In the genomic region with DNA sequence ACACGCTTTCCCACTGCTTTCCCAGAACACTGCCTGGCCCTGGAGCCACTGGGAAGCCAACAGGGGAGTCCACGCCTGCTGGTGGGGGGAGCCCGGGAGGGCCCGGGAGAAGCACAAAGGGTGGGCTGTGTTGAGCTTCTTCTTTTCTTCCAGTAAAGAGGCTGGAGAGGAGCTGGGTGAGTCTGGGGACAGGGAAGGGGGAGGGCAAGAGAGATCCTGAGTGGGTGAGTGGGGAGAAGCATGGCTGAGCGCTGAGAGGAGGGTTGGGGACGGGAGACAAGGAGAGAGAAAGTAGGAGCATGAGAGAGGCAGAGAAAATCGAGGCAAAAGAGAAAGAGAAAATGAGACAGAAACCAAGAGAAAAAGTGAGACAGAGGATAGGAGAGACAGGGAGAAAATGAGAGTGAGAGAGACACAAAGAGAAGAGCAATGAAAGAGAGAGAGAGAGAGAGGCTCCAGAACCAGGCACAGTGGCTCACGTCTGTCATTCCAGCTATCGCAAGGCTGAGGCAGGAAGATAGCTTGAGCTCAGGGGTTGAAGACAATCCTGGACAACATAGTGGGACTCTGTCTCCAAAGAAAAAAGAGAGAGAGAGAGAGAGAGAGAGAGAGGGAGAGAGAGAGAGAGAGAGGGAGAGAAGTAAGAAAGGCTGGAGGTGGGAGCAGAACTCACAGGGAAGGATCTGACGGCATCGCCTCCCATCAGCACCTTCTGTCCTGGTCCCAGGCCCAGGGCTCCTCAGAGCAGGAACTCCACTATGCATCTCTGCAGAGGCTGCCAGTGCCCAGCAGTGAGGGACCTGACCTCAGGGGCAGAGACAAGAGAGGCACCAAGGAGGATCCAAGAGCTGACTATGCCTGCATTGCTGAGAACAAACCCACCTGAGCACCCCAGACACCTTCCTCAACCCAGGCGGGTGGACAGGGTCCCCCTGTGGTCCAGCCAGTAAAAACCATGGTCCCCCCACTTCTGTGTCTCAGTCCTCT, we compare ENCODE assay signal across 14 cellular contexts. TPM values are rescaled to one million over a fixed set of nuclear protein-coding genes. Genes with fewer than 3 reads are reported as not detected.
DNase-seq lines count a peak whose midpoint lies in the region; ATAC-seq and TF ChIP-seq lines count a peak whose summit lies in the region.
"Had no signal": no experiment of that assay in that cellular context is flagged by ENCODE, and none has a peak within 500 bp of the region (broad histone marks: within the 10 kb centered on the region; RNA-seq: fewer than 3 reads in every experiment).

No MANE protein-coding gene starts in this region.

- no peaks in the 10 kb centered on the region for H3K9me3 Mint-ChIP-seq in activated naive CD8-positive, alpha-beta T cell treated with anti-CD3 and anti-CD28 coated beads, Interleukin-2, amount 50 U/mL, for 24 hours

- no peaks in the 10 kb centered on the region for H3K79me2 ChIP-seq in osteoblast (ENCODE audit: insufficient read depth, low read length)

- ATAC-seq in activated naive CD8-positive, alpha-beta T cell treated with anti-CD3 and anti-CD28 coated beads, Interleukin-2, amount 50 U/mL, for 24 hours, result no peak
- no peak for ATAC-seq in HG03025 (IDR thresholded peaks at IDR 0.05; ENCODE audit: low FRiP score, unreplicated experiment)
- ATAC-seq in HG02623 (IDR thresholded peaks at IDR 0.05; ENCODE audit: unreplicated experiment), result no peak

- no peaks in the 10 kb centered on the region for H3K27me3 ChIP-seq in GM06990 (replicated peaks; ENCODE audit: control insufficient read depth, insufficient read depth, low read length)
- no peaks in the 10 kb centered on the region for H3K27me3 ChIP-seq in osteoblast (ENCODE audit: insufficient read depth, low read length)
- H3K27me3 ChIP-seq: SJSA1 had no signal

- no peaks in the 10 kb centered on the region for H3K4me1 ChIP-seq in HEK293 (ENCODE audit: control insufficient read depth, insufficient read depth, low read length)
- peaks cover 5% of the 10 kb centered on the region for H3K4me1 ChIP-seq in osteoblast (ENCODE audit: insufficient read depth, low read length)
- H3K4me1 ChIP-seq: SJSA1 had no signal

- peaks cover 2% of the 10 kb centered on the region for H3K36me3 Mint-ChIP-seq in activated naive CD8-positive, alpha-beta T cell treated with anti-CD3 and anti-CD28 coated beads, Interleukin-2, amount 50 U/mL, for 24 hours (ENCODE audit: low read depth)

- peak overlapping the region; percentile 59 for H2AFZ ChIP-seq in osteoblast (ENCODE audit: low read length)

- H3K4me3 ChIP-seq in GM06990 (replicated peaks; ENCODE audit: low read depth, low read length), result peak overlapping the region; percentile 40
- no peak overlapping the region for H3K4me3 ChIP-seq in HEK293 (ENCODE audit: low read depth, low read length)
- no peak overlapping the region for H3K4me3 ChIP-seq in osteoblast (ENCODE audit: insufficient read depth, low read length)
- H3K4me3 ChIP-seq: SJSA1 had no signal

- H3K27ac Mint-ChIP-seq in activated naive CD8-positive, alpha-beta T cell treated with anti-CD3 and anti-CD28 coated beads, Interleukin-2, amount 50 U/mL, for 24 hours, result peak overlapping the region; percentile 81

- no peaks in the 10 kb centered on the region for H3K36me3 ChIP-seq in GM06990 (ENCODE audit: control insufficient read depth, insufficient read depth, low read length)
- H3K36me3 ChIP-seq in HEK293 (ENCODE audit: control insufficient read depth in 2 of 2, insufficient read depth in 1 of 2, low read length in 2 of 2), result no peaks in the 10 kb centered on the region
- H3K36me3 ChIP-seq in osteoblast (ENCODE audit: insufficient read depth, low read length), result no peaks in the 10 kb centered on the region
- H3K36me3 ChIP-seq: SJSA1 had no signal

- peaks cover 70% of the 10 kb centered on the region for H3K4me1 Mint-ChIP-seq in activated naive CD8-positive, alpha-beta T cell treated with anti-CD3 and anti-CD28 coated beads, Interleukin-2, amount 50 U/mL, for 24 hours

- H3K9me3 ChIP-seq in HEK293 (ENCODE audit: control insufficient read depth, insufficient read depth, low read depth, low read length) (no peaks in the 10 kb centered on the region), osteoblast (ENCODE audit: low read depth, low read length) (no peaks in the 10 kb centered on the region)
- H3K9me3 ChIP-seq: SJSA1 had no signal

- DNase-seq in GM06990 (ENCODE audit: extremely low read depth, insufficient read length) (no peak), osteoblast (ENCODE audit: insufficient read length, low spot score, missing footprints) (peak; percentile 38), ureter (ENCODE audit: low spot score) (no peak)
- no peak for DNase-seq in activated naive CD8-positive, alpha-beta T cell treated with anti-CD3 and anti-CD28 coated beads, Interleukin-2, amount 50 U/mL, for 24 hours
- DNase-seq: activated CD4-positive, CD25-positive, alpha-beta regulatory T cell treated with anti-CD3 and anti-CD28 coated beads, Interleukin-2, amount 50 U/mL, for 72 hours; hypothalamus; small intestine had no signal

- H3K4me2 ChIP-seq in osteoblast (ENCODE audit: insufficient read depth, low read length), result peak overlapping the region; percentile 18

- TF ChIP-seq CTCF in GM06990 (IDR thresholded peaks at IDR 0.05; ENCODE audit: insufficient read depth, low read length, poor library complexity, severe bottlenecking) (no peak), HEK293 (tag by site-specific recombination; IDR thresholded peaks at IDR 0.05) (no peak), osteoblast (IDR thresholded peaks at IDR 0.05; ENCODE audit: extremely low read depth, low read depth, low read length) (no peak)

- H3K27me3 Mint-ChIP-seq in activated naive CD8-positive, alpha-beta T cell treated with anti-CD3 and anti-CD28 coated beads, Interleukin-2, amount 50 U/mL, for 24 hours, result no peaks in the 10 kb centered on the region

- H3K4me3 Mint-ChIP-seq in activated naive CD8-positive, alpha-beta T cell treated with anti-CD3 and anti-CD28 coated beads, Interleukin-2, amount 50 U/mL, for 24 hours, result peak overlapping the region; percentile 77

- CTCF ChIA-PET in HEK293 (lab: Yijun Ruan, JAX), result interaction anchor here (0.6 to 18.7 kb wide), 10 partner anchors 8 to 485 kb away, joined by 3 to 518 read pairs (median 4); a partner anchor contains a TSS

- no peaks in the 10 kb centered on the region for H4K20me1 ChIP-seq in osteoblast (ENCODE audit: insufficient read depth, low read length)

- POLR2A ChIA-PET in HEK293 (lab: Yijun Ruan, JAX), result interaction anchor here (0.6 kb wide), 1 partner anchor 87 kb away, joined by 3 read pairs; no protein-coding TSS in a partner anchor

- H3K27ac ChIP-seq in HEK293 (ENCODE audit: extremely low read depth, low read depth, low read length) (no peak overlapping the region), osteoblast (ENCODE audit: low read depth, low read length) (no peak overlapping the region)
- H3K27ac ChIP-seq: SJSA1 had no signal

TF ChIP-seq in HEK293, 187 proteins besides CTCF, POLR2A, EP300 and RAD21:
- TF ChIP-seq PRDM1 (tag by site-specific recombination; IDR thresholded peaks at IDR 0.05) (peak; percentile 99), ZNF366 (tag by site-specific recombination; conservative IDR thresholded peaks at IDR 0.05) (peak; percentile 60), GLIS1 (tag by site-specific recombination; IDR thresholded peaks at IDR 0.05) (no peak), ZNF596 (tag by site-specific recombination; IDR thresholded peaks at IDR 0.05) (peak; percentile 97)

RNA-seq across cellular contexts. Expression of a gene that starts 2.0 kb away (rescaled TPM):
- total RNA-seq in osteoblast (0.29 TPM in 1 of 2 replicates, not detected in the other), ureter (6.7 TPM)
- total RNA-seq: astrocyte, M059J, NCI-H460, SJSA1 had no signal

RNA-seq across cellular contexts. Expression of a gene that starts 4.7 kb away (rescaled TPM):
- not detected in 2 replicates for total RNA-seq in osteoblast
- total RNA-seq in ureter, result not detected
- total RNA-seq: astrocyte, M059J, NCI-H460, SJSA1 had no signal

RNA-seq across cellular contexts. Expression of a gene that starts 5.9 kb away (rescaled TPM):
- 0.29 TPM in 1 of 2 replicates, not detected in the other for total RNA-seq in osteoblast
- total RNA-seq in ureter, result 0.42 TPM
- total RNA-seq: NCI-H460, SJSA1 had no signal

RNA-seq across cellular contexts. Expression of a gene that starts 12.7 kb away (rescaled TPM):
- total RNA-seq in osteoblast (not detected in 2 replicates), ureter (0.36 TPM)
- total RNA-seq: NCI-H460, SJSA1 had no signal

RNA-seq across cellular contexts. Expression of a gene that starts 16.0 kb away (rescaled TPM):
- not detected in 2 replicates for total RNA-seq in osteoblast
- not detected for total RNA-seq in ureter
- total RNA-seq: astrocyte, M059J, NCI-H460, SJSA1 had no signal
